ENCODE assay signal across 34 cellular contexts in genomic region chr11:134013518-134013917, GRCh38.
"Had no signal": no experiment of that assay in that cellular context is flagged by ENCODE, and none has a peak within 500 bp of the region (broad histone marks: within the 10 kb centered on the region; RNA-seq: fewer than 3 reads in every experiment).

No MANE protein-coding gene starts in this region.

- H3K27ac ChIP-seq: KMS-11 had no signal

- H3K4me2 ChIP-seq: KMS-11 had no signal

- H3K9ac ChIP-seq: KMS-11 had no signal

- DNase-seq: Karpas-422, Kasumi-1, MM.1S, MV-4-11, NCI-H1048, NCI-H1092, NCI-H1092 treated with DMSO at 0.1 percent for 48 hours, NCI-H1105, NCI-H1105 treated with DMSO at 0.1 percent for 48 hours, NCI-H1417, NCI-H1417 treated with DMSO at 0.1 percent for 48 hours, NCI-H1436, NCI-H1436 treated with DMSO at 0.1 percent for 48 hours, NCI-H146, NCI-H1694, NCI-H1694 treated with DMSO at 0.1 percent for 48 hours, NCI-H187, NCI-H187 treated with DMSO at 0.1 percent for 48 hours, NCI-H1930, NCI-H2029, NCI-H2029 treated with DMSO at 0.1 percent for 48 hours, NCI-H2081, NCI-H2081 treated with DMSO at 0.1 percent for 48 hours, NCI-H2107, NCI-H2171, NCI-H2171 treated with DMSO at 0.1 percent for 48 hours, NCI-H2227 treated with DMSO at 0.1 percent for 48 hours, NCI-H226, NCI-H345, NCI-H446, NCI-H446 treated with DMSO at 0.1 percent for 48 hours, NCI-H510A, NCI-H510A treated with DMSO at 0.1 percent for 48 hours had no signal
